Comparison of ENCODE assay signal across 8 cellular contexts in the genomic region with DNA sequence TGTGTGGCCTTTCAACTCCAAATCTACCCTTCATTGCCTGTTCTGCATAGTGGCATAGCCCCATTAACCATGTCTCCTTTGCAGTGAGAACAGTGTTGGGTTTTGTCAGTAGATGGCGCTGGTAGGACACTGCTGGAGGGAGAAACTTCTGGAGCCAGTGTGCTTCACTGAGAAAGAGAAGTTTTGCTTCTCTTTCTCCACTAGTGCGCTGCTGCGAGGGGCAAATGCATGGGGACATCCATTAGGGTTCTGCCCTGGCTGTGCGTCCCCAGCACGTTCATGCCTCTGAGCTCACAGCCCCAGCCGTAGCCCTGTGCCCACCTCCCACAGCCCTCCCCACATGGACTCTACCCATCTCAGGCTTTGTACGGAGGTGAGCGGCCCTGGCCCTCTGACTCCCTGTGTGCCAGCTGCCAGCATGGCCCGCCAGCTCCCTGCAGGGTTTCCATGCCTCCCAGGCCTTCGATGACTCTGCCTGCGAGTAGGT. TPM values are rescaled to one million over a fixed set of nuclear protein-coding genes. Genes with fewer than 3 reads are reported as not detected.
A peak's percentile ranks its signal among the peaks of the same experiment; 100 is the strongest.
DNase-seq lines count a peak whose midpoint lies in the region; ATAC-seq and TF ChIP-seq lines count a peak whose summit lies in the region.

No MANE protein-coding gene starts in this region.

- H3K27me3 ChIP-seq in osteoblast (ENCODE audit: insufficient read depth, low read length) (no peaks in the 10 kb centered on the region), tibial artery (no peaks in the 10 kb centered on the region)

- DNase-seq in Daoy (ENCODE audit: low read depth) (peak; percentile 68), LNCaP clone FGC (ENCODE audit: low read depth) (peak; percentile 30), RPMI7951 (ENCODE audit: low read depth) (peak; percentile 63), foreskin fibroblast (peak; percentile 46 to 78), osteoblast (ENCODE audit: insufficient read length, low spot score, missing footprints) (peak; percentile 88), tibial artery (peak in 1 of 2 donors; percentile 68)
- DNase-seq in activated T-helper 1 cell treated with anti-CD3 and anti-CD28 coated beads, Interleukin-12 subunit alpha, Interleukin-12 subunit beta, Interleukin-2, Interleukin-4 antibody, amounts not matched to agents 30 ng/mL and 10 ng/mL and 1 ng/mL, durations not matched to agents 14 hours and 24 hours and 36 hours (ENCODE audit: low spot score), result peak; percentile 65

- H3K4me1 ChIP-seq in osteoblast (ENCODE audit: insufficient read depth, low read length) (no peaks in the 10 kb centered on the region), tibial artery (peaks cover 0 to 4% (median 0%) of the 10 kb centered on the region in 4 donors)

- TF ChIP-seq CTCF in LNCaP clone FGC (IDR thresholded peaks at IDR 0.05; ENCODE audit: control insufficient read depth, extremely low read depth, insufficient read depth), result peak; percentile 99
- TF ChIP-seq CTCF in foreskin fibroblast (IDR thresholded peaks at IDR 0.05; ENCODE audit: low read depth, low read length), result peak; percentile 82
- TF ChIP-seq CTCF in osteoblast (IDR thresholded peaks at IDR 0.05; ENCODE audit: extremely low read depth, low read depth, low read length), result peak; percentile 89
- peak; percentile 73 to 84 for TF ChIP-seq CTCF in tibial artery (IDR thresholded peaks at IDR 0.05)

- intact Hi-C loops in activated T-helper 1 cell treated with anti-CD3 and anti-CD28 coated beads, Interleukin-12 subunit alpha, Interleukin-12 subunit beta, Interleukin-2, Interleukin-4 antibody, amounts not matched to agents 30 ng/mL and 10 ng/mL and 1 ng/mL, durations not matched to agents 14 hours and 24 hours and 36 hours (cut with micrococcal nuclease), result loop anchor here (1.0 to 2.0 kb wide), 5 partner anchors 57 to 340 kb away; no protein-coding TSS in a partner anchor
- intact Hi-C loops in tibial artery (cut with DNase I; ENCODE audit: low total_unique reads), result loop anchor here (5.0 to 10.0 kb wide), 3 partner anchors 52 to 235 kb away; partner anchors contain the start of gene RIMS3

- H3K27ac ChIP-seq in osteoblast (ENCODE audit: low read depth, low read length) (no peak overlapping the region), tibial artery (no peak overlapping the region)

- peak overlapping the region; percentile 55 for H2AFZ ChIP-seq in osteoblast (ENCODE audit: low read length)

- no peaks in the 10 kb centered on the region for H3K4me1 Mint-ChIP-seq in activated T-helper 1 cell treated with anti-CD3 and anti-CD28 coated beads, Interleukin-12 subunit alpha, Interleukin-12 subunit beta, Interleukin-2, Interleukin-4 antibody, amounts not matched to agents 30 ng/mL and 10 ng/mL and 1 ng/mL, durations not matched to agents 14 hours and 24 hours and 36 hours (ENCODE audit: low read depth)

- H3K79me2 ChIP-seq in osteoblast (ENCODE audit: insufficient read depth, low read length), result no peaks in the 10 kb centered on the region

- no peaks in the 10 kb centered on the region for H3K9me3 ChIP-seq in osteoblast (ENCODE audit: low read depth, low read length)
- H3K9me3 ChIP-seq in tibial artery, result no peaks in the 10 kb centered on the region

- H3K4me3 ChIP-seq in LNCaP clone FGC (ENCODE audit: low read depth, low read length) (no peak overlapping the region), foreskin fibroblast (ENCODE audit: low read depth in 1 of 2, low read length in 2 of 2) (no peak overlapping the region), osteoblast (ENCODE audit: insufficient read depth, low read length) (no peak overlapping the region), tibial artery (no peak overlapping the region)

- no peaks in the 10 kb centered on the region for H3K9me3 Mint-ChIP-seq in activated T-helper 1 cell treated with anti-CD3 and anti-CD28 coated beads, Interleukin-12 subunit alpha, Interleukin-12 subunit beta, Interleukin-2, Interleukin-4 antibody, amounts not matched to agents 30 ng/mL and 10 ng/mL and 1 ng/mL, durations not matched to agents 14 hours and 24 hours and 36 hours

- no peak overlapping the region for H3K4me3 Mint-ChIP-seq in activated T-helper 1 cell treated with anti-CD3 and anti-CD28 coated beads, Interleukin-12 subunit alpha, Interleukin-12 subunit beta, Interleukin-2, Interleukin-4 antibody, amounts not matched to agents 30 ng/mL and 10 ng/mL and 1 ng/mL, durations not matched to agents 14 hours and 24 hours and 36 hours

- peak overlapping the region; percentile 5 for H3K4me2 ChIP-seq in osteoblast (ENCODE audit: insufficient read depth, low read length)

- no peak for ATAC-seq in HG02759 (IDR thresholded peaks at IDR 0.05; ENCODE audit: unreplicated experiment)

- H3K27ac Mint-ChIP-seq in activated T-helper 1 cell treated with anti-CD3 and anti-CD28 coated beads, Interleukin-12 subunit alpha, Interleukin-12 subunit beta, Interleukin-2, Interleukin-4 antibody, amounts not matched to agents 30 ng/mL and 10 ng/mL and 1 ng/mL, durations not matched to agents 14 hours and 24 hours and 36 hours, result no peak overlapping the region

- no peaks in the 10 kb centered on the region for H4K20me1 ChIP-seq in osteoblast (ENCODE audit: insufficient read depth, low read length)

- H3K27me3 Mint-ChIP-seq in activated T-helper 1 cell treated with anti-CD3 and anti-CD28 coated beads, Interleukin-12 subunit alpha, Interleukin-12 subunit beta, Interleukin-2, Interleukin-4 antibody, amounts not matched to agents 30 ng/mL and 10 ng/mL and 1 ng/mL, durations not matched to agents 14 hours and 24 hours and 36 hours (ENCODE audit: insufficient read depth), result peaks cover 11% of the 10 kb centered on the region

- H3K36me3 Mint-ChIP-seq in activated T-helper 1 cell treated with anti-CD3 and anti-CD28 coated beads, Interleukin-12 subunit alpha, Interleukin-12 subunit beta, Interleukin-2, Interleukin-4 antibody, amounts not matched to agents 30 ng/mL and 10 ng/mL and 1 ng/mL, durations not matched to agents 14 hours and 24 hours and 36 hours (ENCODE audit: low read depth), result no peaks in the 10 kb centered on the region

- H3K36me3 ChIP-seq in osteoblast (ENCODE audit: insufficient read depth, low read length) (no peaks in the 10 kb centered on the region), tibial artery (no peaks in the 10 kb centered on the region)

RNA-seq across cellular contexts. Expression of gene RIMS3, which starts 53.1 kb away (rescaled TPM):
- 0.74 and 0.97 TPM in 2 replicates for total RNA-seq in Daoy (2014; rRNA removed; shearing (Covaris generic))
- 0.84 and 2.1 TPM in 2 replicates for total RNA-seq in RPMI7951 (2014; rRNA removed; shearing (Covaris generic))
- total RNA-seq in activated T-helper 1 cell treated with anti-CD3 and anti-CD28 coated beads, Interleukin-12 subunit alpha, Interleukin-12 subunit beta, Interleukin-2, Interleukin-4 antibody, amounts not matched to agents 30 ng/mL and 10 ng/mL and 1 ng/mL, durations not matched to agents 14 hours and 24 hours and 36 hours, result 1.5 and 1.9 TPM in 2 replicates
- 3.5 and 6.2 TPM in 2 replicates for total RNA-seq in osteoblast
